1 cellular context compared by ENCODE assay signal in genomic region chr6:49462927-49463611, GRCh38.
TF ChIP-seq lines count a peak whose summit lies in the region.

CENPQ (plus strand) TSS chr6:49463370; CDS start chr6:49470177, 6,807 bp downstream.
MMUT (minus strand) TSS chr6:49463253; CDS start chr6:49459466, 3,787 bp downstream.

TF ChIP-seq in HepG2, 621 proteins besides CTCF, POLR2A, EP300 and RAD21 (continued from another document and continues in another):
- TF ChIP-seq GATAD1 (CRISPR knock-in tag; IDR thresholded peaks at IDR 0.05) (peak; percentile 100), ZNF234 (CRISPR knock-in tag; conservative IDR thresholded peaks at IDR 0.05) (no peak), BCL6 (CRISPR knock-in tag; IDR thresholded peaks at IDR 0.05) (peak; percentile 38; the same call in 1 of the 2 replicates), SMAD3 (CRISPR knock-in tag; IDR thresholded peaks at IDR 0.05) (peak; percentile 85), HBP1 (CRISPR knock-in tag; IDR thresholded peaks at IDR 0.05; ENCODE audit: low read depth) (peak; percentile 96), ZC3H4 (CRISPR knock-in tag; IDR thresholded peaks at IDR 0.05; ENCODE audit: borderline replicate concordance) (no peak), ZNF792 (CRISPR knock-in tag; IDR thresholded peaks at IDR 0.05) (peak; percentile 50; the same call in 1 of the 2 replicates), ZNF512B (CRISPR knock-in tag; IDR thresholded peaks at IDR 0.05; ENCODE audit: borderline replicate concordance) (no peak), ETV6 (CRISPR knock-in tag; conservative IDR thresholded peaks at IDR 0.05) (peak; percentile 72; the same call in 1 of the 2 replicates), ZNF10 (CRISPR knock-in tag; IDR thresholded peaks at IDR 0.05; ENCODE audit: borderline replicate concordance, low read depth) (no peak), ZFP36 (IDR thresholded peaks at IDR 0.05; ENCODE audit: borderline replicate concordance, low read depth, low read length, partially characterized antibody) (no peak), FLYWCH1 (CRISPR knock-in tag; IDR thresholded peaks at IDR 0.05) (no peak), KDM5B (CRISPR knock-in tag; IDR thresholded peaks at IDR 0.05; ENCODE audit: borderline replicate concordance) (peak; percentile 97), FOXO4 (CRISPR knock-in tag; conservative IDR thresholded peaks at IDR 0.05) (no peak), ZBTB2 (CRISPR knock-in tag; IDR thresholded peaks at IDR 0.05; ENCODE audit: low read depth) (no peak), NFE2L2 (IDR thresholded peaks at IDR 0.05; ENCODE audit: low read length) (no peak), TAF15 (IDR thresholded peaks at IDR 0.05; ENCODE audit: low read depth, low read length, poor library complexity, severe bottlenecking) (no peak), ZNF891 (CRISPR knock-in tag; IDR thresholded peaks at IDR 0.05) (peak; percentile 88; the same call in 1 of the 2 replicates), BCL3 (CRISPR knock-in tag; IDR thresholded peaks at IDR 0.05) (no peak), ZNF230 (CRISPR knock-in tag; IDR thresholded peaks at IDR 0.05) (peak; percentile 86; the same call in 1 of the 2 replicates), SRSF4 (IDR thresholded peaks at IDR 0.05; ENCODE audit: low read depth, low read length, poor library complexity, severe bottlenecking) (no peak), ZNF430 (CRISPR knock-in tag; IDR thresholded peaks at IDR 0.05) (peak; percentile 85), TAF1 (CRISPR knock-in tag; IDR thresholded peaks at IDR 0.05) (peak; percentile 86), ZNF121 (CRISPR knock-in tag; IDR thresholded peaks at IDR 0.05) (no peak), STAT5B (CRISPR knock-in tag; IDR thresholded peaks at IDR 0.05) (no peak), ZBTB38 (CRISPR knock-in tag; IDR thresholded peaks at IDR 0.05) (peak; percentile 88), HDAC2 (CRISPR knock-in tag; IDR thresholded peaks at IDR 0.05) (peak; percentile 97), RORA (CRISPR knock-in tag; IDR thresholded peaks at IDR 0.05) (no peak), ZBTB20 (CRISPR knock-in tag; IDR thresholded peaks at IDR 0.05; ENCODE audit: borderline replicate concordance, low read depth) (peak; percentile 69; the same call in 1 of the 2 replicates), EZH2 (conservative IDR thresholded peaks at IDR 0.05; ENCODE audit: low read depth, low read length) (no peak), ZNF12 (CRISPR knock-in tag; IDR thresholded peaks at IDR 0.05) (no peak), GRHL1 (CRISPR knock-in tag; conservative IDR thresholded peaks at IDR 0.05) (no peak), RFXAP (CRISPR knock-in tag; IDR thresholded peaks at IDR 0.05; ENCODE audit: borderline replicate concordance) (peak; percentile 94; the same call in 1 of the 2 replicates), ZNF382 (CRISPR knock-in tag; IDR thresholded peaks at IDR 0.05; ENCODE audit: borderline replicate concordance) (no peak), ZNF605 (CRISPR knock-in tag; IDR thresholded peaks at IDR 0.05) (peak; percentile 87), TOE1 (CRISPR knock-in tag; IDR thresholded peaks at IDR 0.05) (0 out of 2 replicates have a peak, but pooled peaks have one; percentile 50), SNAPC5 (CRISPR knock-in tag; IDR thresholded peaks at IDR 0.05; ENCODE audit: borderline replicate concordance) (0 out of 2 replicates have a peak, but pooled peaks have one; percentile 55), KLF9 (CRISPR knock-in tag; IDR thresholded peaks at IDR 0.05; ENCODE audit: low read depth) (peak; percentile 88; the same call in 1 of the 2 replicates), ZNF251 (CRISPR knock-in tag; IDR thresholded peaks at IDR 0.05) (0 out of 2 replicates have a peak, but pooled peaks have one; percentile 34), ZC3H13 (CRISPR knock-in tag; IDR thresholded peaks at IDR 0.05) (no peak), ZBTB34 (CRISPR knock-in tag; IDR thresholded peaks at IDR 0.05) (peak; percentile 65; the same call in 1 of the 2 replicates), SNRNP70 (IDR thresholded peaks at IDR 0.05; ENCODE audit: low read depth, low read length) (no peak), PAWR (CRISPR knock-in tag; IDR thresholded peaks at IDR 0.05; ENCODE audit: borderline replicate concordance) (no peak), CBX1 (IDR thresholded peaks at IDR 0.05; ENCODE audit: low read depth) (peak; percentile 73), ZNF83 (CRISPR knock-in tag; IDR thresholded peaks at IDR 0.05; ENCODE audit: borderline replicate concordance) (no peak), ZNF431 (CRISPR knock-in tag; IDR thresholded peaks at IDR 0.05; ENCODE audit: borderline replicate concordance, low read depth) (peak; percentile 82), CENPT (CRISPR knock-in tag; IDR thresholded peaks at IDR 0.05; ENCODE audit: low read depth) (no peak), HNRNPK (IDR thresholded peaks at IDR 0.05; ENCODE audit: low read depth, low read length, poor library complexity, severe bottlenecking) (no peak), SRSF1 (optimal IDR thresholded peaks at IDR 0.05; ENCODE audit: low read depth, low read length) (peak; percentile 6), ZNF816 (CRISPR knock-in tag; IDR thresholded peaks at IDR 0.05; ENCODE audit: borderline replicate concordance) (no peak; the same call in 1 of the 2 replicates), ZBTB7B (CRISPR knock-in tag; IDR thresholded peaks at IDR 0.05) (no peak), ADNP (CRISPR knock-in tag; IDR thresholded peaks at IDR 0.05) (no peak), ZNF768 (CRISPR knock-in tag; IDR thresholded peaks at IDR 0.05) (peak; percentile 46; the same call in 1 of the 2 replicates), ARID2 (CRISPR knock-in tag; IDR thresholded peaks at IDR 0.05; ENCODE audit: borderline replicate concordance) (0 out of 2 replicates have a peak, but pooled peaks have one; percentile 69), IRF9 (CRISPR knock-in tag; IDR thresholded peaks at IDR 0.05; ENCODE audit: borderline replicate concordance) (peak; percentile 94; the same call in 1 of the 2 replicates)
